ENCODE assay signal across 1 cellular context in the genomic region with DNA sequence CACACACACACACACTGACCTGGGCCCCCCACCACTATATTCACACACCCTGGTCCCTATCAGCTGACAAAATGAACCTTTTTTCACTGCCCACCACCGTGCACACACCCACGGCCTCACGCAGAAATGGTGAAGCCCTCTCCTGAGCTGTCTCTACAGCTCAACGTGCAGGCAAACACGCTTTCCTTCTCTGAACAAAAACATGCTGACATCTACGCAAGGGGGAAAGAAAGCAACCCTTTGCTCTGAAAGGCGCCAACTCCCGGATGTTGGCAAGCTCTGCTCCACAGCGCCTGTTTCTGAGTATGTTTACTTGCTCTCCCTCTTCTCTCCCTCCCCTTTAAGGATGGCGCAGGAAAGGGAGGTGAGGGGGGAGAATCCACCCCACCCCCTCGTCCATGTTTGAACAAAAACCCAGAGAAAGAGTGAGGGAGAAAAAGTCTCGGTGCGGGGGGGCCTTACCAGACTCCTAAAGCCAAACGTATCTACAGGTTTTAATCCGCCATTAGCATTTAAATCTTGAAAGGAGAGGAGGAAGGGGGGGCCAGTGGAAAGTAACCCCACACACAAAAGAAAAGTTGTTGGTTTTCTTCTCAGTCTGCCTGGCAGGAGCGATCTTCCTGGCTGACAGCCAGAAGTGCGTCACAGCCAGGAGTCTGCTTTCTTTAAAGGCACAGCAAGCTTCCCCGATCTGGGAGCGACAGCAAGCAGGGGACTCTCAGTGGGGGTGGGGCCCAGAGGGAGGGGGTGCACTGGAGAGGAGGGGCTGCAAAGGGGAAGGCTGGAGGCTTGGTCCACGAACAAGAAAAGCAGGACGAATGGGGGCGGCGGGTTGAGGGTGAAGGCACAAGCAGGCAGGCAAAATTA.
TF ChIP-seq lines count a peak whose summit lies in the region.

No MANE protein-coding gene starts in this region.

TF ChIP-seq in HepG2, 621 proteins besides CTCF, POLR2A, EP300 and RAD21 (continued from another document and continues in another):
- no peak for TF ChIP-seq ZNF225 (CRISPR knock-in tag; IDR thresholded peaks at IDR 0.05)
- no peak for TF ChIP-seq ZBTB1 (CRISPR knock-in tag; IDR thresholded peaks at IDR 0.05; ENCODE audit: borderline replicate concordance)
- no peak for TF ChIP-seq HNRNPL (IDR thresholded peaks at IDR 0.05; ENCODE audit: low read depth, low read length)
- peak; percentile 37 for TF ChIP-seq RBM22 (optimal IDR thresholded peaks at IDR 0.05; ENCODE audit: low read length)
- 0 out of 2 replicates have a peak, but pooled peaks have one; percentile 49 for TF ChIP-seq IRF2 (CRISPR knock-in tag; IDR thresholded peaks at IDR 0.05)
- TF ChIP-seq, protein P1, sequence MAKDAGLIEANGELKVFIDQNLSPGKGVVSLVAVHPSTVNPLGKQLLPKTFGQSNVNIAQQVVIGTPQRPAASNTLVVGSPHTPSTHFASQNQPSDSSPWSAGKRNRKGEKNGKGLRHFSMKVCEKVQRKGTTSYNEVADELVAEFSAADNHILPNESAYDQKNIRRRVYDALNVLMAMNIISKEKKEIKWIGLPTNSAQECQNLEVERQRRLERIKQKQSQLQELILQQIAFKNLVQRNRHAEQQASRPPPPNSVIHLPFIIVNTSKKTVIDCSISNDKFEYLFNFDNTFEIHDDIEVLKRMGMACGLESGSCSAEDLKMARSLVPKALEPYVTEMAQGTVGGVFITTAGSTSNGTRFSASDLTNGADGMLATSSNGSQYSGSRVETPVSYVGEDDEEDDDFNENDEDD (CRISPR knock-in tag; IDR thresholded peaks at IDR 0.05; ENCODE audit: borderline replicate concordance) = peak; percentile 49; the same call in 1 of the 2 replicates
- TF ChIP-seq GATA4 (IDR thresholded peaks at IDR 0.05; ENCODE audit: borderline replicate concordance, low read depth) = no peak
- TF ChIP-seq, protein P2, sequence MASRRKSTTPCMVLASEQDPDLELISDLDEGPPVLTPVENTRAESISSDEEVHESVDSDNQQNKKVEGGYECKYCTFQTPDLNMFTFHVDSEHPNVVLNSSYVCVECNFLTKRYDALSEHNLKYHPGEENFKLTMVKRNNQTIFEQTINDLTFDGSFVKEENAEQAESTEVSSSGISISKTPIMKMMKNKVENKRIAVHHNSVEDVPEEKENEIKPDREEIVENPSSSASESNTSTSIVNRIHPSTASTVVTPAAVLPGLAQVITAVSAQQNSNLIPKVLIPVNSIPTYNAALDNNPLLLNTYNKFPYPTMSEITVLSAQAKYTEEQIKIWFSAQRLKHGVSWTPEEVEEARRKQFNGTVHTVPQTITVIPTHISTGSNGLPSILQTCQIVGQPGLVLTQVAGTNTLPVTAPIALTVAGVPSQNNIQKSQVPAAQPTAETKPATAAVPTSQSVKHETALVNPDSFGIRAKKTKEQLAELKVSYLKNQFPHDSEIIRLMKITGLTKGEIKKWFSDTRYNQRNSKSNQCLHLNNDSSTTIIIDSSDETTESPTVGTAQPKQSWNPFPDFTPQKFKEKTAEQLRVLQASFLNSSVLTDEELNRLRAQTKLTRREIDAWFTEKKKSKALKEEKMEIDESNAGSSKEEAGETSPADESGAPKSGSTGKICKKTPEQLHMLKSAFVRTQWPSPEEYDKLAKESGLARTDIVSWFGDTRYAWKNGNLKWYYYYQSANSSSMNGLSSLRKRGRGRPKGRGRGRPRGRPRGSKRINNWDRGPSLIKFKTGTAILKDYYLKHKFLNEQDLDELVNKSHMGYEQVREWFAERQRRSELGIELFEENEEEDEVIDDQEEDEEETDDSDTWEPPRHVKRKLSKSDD (CRISPR knock-in tag; IDR thresholded peaks at IDR 0.05; ENCODE audit: low read depth) = no peak
- 0 out of 2 replicates have a peak, but pooled peaks have one; percentile 29 for TF ChIP-seq ZMYM4 (CRISPR knock-in tag; IDR thresholded peaks at IDR 0.05)
- TF ChIP-seq STAT5B (CRISPR knock-in tag; IDR thresholded peaks at IDR 0.05) = no peak
- TF ChIP-seq KAT7 (CRISPR knock-in tag; IDR thresholded peaks at IDR 0.05; ENCODE audit: borderline replicate concordance) = 0 out of 2 replicates have a peak, but pooled peaks have one; percentile 60
- TF ChIP-seq ZNF644 (CRISPR knock-in tag; IDR thresholded peaks at IDR 0.05; ENCODE audit: low read depth) = no peak
- TF ChIP-seq ZNF563 (CRISPR knock-in tag; IDR thresholded peaks at IDR 0.05) = peak; percentile 68; the same call in 1 of the 2 replicates
- TF ChIP-seq ZNF121 (CRISPR knock-in tag; IDR thresholded peaks at IDR 0.05) = no peak
- TF ChIP-seq ZSCAN12 (CRISPR knock-in tag; IDR thresholded peaks at IDR 0.05) = no peak
- peak; percentile 66; the same call in 1 of the 2 replicates for TF ChIP-seq ATF1 (CRISPR knock-in tag; IDR thresholded peaks at IDR 0.05)
- 0 out of 4 replicates have a peak, but pooled peaks of 1 of the 2 experiments have one; percentile 5 for TF ChIP-seq MAFK (conservative IDR thresholded peaks at IDR 0.05 in 1 of 2, IDR thresholded peaks at IDR 0.05 in 1 of 2; ENCODE audit: low read length in 2 of 2)
- TF ChIP-seq, protein P3, sequence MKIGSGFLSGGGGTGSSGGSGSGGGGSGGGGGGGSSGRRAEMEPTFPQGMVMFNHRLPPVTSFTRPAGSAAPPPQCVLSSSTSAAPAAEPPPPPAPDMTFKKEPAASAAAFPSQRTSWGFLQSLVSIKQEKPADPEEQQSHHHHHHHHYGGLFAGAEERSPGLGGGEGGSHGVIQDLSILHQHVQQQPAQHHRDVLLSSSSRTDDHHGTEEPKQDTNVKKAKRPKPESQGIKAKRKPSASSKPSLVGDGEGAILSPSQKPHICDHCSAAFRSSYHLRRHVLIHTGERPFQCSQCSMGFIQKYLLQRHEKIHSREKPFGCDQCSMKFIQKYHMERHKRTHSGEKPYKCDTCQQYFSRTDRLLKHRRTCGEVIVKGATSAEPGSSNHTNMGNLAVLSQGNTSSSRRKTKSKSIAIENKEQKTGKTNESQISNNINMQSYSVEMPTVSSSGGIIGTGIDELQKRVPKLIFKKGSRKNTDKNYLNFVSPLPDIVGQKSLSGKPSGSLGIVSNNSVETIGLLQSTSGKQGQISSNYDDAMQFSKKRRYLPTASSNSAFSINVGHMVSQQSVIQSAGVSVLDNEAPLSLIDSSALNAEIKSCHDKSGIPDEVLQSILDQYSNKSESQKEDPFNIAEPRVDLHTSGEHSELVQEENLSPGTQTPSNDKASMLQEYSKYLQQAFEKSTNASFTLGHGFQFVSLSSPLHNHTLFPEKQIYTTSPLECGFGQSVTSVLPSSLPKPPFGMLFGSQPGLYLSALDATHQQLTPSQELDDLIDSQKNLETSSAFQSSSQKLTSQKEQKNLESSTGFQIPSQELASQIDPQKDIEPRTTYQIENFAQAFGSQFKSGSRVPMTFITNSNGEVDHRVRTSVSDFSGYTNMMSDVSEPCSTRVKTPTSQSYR (CRISPR knock-in tag; IDR thresholded peaks at IDR 0.05; ENCODE audit: borderline replicate concordance) = peak; percentile 53; the same call in 1 of the 2 replicates
- TF ChIP-seq, protein P4, sequence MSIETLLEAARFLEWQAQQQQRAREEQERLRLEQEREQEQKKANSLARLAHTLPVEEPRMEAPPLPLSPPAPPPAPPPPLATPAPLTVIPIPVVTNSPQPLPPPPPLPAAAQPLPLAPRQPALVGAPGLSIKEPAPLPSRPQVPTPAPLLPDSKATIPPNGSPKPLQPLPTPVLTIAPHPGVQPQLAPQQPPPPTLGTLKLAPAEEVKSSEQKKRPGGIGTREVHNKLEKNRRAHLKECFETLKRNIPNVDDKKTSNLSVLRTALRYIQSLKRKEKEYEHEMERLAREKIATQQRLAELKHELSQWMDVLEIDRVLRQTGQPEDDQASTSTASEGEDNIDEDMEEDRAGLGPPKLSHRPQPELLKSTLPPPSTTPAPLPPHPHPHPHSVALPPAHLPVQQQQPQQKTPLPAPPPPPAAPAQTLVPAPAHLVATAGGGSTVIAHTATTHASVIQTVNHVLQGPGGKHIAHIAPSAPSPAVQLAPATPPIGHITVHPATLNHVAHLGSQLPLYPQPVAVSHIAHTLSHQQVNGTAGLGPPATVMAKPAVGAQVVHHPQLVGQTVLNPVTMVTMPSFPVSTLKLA (IDR thresholded peaks at IDR 0.05) = peak; percentile 41; the same call in 1 of the 2 replicates
- TF ChIP-seq CENPT (CRISPR knock-in tag; IDR thresholded peaks at IDR 0.05; ENCODE audit: low read depth) = no peak
- no peak for TF ChIP-seq ONECUT2 (CRISPR knock-in tag; IDR thresholded peaks at IDR 0.05)
- TF ChIP-seq, protein P5, sequence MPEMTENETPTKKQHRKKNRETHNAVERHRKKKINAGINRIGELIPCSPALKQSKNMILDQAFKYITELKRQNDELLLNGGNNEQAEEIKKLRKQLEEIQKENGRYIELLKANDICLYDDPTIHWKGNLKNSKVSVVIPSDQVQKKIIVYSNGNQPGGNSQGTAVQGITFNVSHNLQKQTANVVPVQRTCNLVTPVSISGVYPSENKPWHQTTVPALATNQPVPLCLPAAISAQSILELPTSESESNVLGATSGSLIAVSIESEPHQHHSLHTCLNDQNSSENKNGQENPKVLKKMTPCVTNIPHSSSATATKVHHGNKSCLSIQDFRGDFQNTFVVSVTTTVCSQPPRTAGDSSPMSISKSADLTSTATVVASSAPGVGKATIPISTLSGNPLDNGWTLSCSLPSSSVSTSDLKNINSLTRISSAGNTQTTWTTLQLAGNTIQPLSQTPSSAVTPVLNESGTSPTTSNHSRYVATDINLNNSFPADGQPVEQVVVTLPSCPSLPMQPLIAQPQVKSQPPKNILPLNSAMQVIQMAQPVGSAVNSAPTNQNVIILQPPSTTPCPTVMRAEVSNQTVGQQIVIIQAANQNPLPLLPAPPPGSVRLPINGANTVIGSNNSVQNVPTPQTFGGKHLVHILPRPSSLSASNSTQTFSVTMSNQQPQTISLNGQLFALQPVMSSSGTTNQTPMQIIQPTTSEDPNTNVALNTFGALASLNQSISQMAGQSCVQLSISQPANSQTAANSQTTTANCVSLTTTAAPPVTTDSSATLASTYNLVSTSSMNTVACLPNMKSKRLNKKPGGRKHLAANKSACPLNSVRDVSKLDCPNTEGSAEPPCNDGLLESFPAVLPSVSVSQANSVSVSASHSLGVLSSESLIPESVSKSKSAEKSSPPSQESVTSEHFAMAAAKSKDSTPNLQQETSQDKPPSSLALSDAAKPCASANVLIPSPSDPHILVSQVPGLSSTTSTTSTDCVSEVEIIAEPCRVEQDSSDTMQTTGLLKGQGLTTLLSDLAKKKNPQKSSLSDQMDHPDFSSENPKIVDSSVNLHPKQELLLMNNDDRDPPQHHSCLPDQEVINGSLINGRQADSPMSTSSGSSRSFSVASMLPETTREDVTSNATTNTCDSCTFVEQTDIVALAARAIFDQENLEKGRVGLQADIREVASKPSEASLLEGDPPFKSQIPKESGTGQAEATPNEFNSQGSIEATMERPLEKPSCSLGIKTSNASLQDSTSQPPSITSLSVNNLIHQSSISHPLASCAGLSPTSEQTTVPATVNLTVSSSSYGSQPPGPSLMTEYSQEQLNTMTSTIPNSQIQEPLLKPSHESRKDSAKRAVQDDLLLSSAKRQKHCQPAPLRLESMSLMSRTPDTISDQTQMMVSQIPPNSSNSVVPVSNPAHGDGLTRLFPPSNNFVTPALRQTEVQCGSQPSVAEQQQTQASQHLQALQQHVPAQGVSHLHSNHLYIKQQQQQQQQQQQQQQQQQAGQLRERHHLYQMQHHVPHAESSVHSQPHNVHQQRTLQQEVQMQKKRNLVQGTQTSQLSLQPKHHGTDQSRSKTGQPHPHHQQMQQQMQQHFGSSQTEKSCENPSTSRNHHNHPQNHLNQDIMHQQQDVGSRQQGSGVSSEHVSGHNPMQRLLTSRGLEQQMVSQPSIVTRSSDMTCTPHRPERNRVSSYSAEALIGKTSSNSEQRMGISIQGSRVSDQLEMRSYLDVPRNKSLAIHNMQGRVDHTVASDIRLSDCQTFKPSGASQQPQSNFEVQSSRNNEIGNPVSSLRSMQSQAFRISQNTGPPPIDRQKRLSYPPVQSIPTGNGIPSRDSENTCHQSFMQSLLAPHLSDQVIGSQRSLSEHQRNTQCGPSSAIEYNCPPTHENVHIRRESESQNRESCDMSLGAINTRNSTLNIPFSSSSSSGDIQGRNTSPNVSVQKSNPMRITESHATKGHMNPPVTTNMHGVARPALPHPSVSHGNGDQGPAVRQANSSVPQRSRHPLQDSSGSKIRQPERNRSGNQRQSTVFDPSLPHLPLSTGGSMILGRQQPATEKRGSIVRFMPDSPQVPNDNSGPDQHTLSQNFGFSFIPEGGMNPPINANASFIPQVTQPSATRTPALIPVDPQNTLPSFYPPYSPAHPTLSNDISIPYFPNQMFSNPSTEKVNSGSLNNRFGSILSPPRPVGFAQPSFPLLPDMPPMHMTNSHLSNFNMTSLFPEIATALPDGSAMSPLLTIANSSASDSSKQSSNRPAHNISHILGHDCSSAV (CRISPR knock-in tag; IDR thresholded peaks at IDR 0.05; ENCODE audit: borderline replicate concordance) = no peak; the same call in 1 of the 2 replicates
- 0 out of 2 replicates have a peak, but pooled peaks have one; percentile 33 for TF ChIP-seq ZNF879 (CRISPR knock-in tag; IDR thresholded peaks at IDR 0.05)
- peak; percentile 89 for TF ChIP-seq ELF3 (CRISPR knock-in tag; IDR thresholded peaks at IDR 0.05)
- TF ChIP-seq, protein P6, sequence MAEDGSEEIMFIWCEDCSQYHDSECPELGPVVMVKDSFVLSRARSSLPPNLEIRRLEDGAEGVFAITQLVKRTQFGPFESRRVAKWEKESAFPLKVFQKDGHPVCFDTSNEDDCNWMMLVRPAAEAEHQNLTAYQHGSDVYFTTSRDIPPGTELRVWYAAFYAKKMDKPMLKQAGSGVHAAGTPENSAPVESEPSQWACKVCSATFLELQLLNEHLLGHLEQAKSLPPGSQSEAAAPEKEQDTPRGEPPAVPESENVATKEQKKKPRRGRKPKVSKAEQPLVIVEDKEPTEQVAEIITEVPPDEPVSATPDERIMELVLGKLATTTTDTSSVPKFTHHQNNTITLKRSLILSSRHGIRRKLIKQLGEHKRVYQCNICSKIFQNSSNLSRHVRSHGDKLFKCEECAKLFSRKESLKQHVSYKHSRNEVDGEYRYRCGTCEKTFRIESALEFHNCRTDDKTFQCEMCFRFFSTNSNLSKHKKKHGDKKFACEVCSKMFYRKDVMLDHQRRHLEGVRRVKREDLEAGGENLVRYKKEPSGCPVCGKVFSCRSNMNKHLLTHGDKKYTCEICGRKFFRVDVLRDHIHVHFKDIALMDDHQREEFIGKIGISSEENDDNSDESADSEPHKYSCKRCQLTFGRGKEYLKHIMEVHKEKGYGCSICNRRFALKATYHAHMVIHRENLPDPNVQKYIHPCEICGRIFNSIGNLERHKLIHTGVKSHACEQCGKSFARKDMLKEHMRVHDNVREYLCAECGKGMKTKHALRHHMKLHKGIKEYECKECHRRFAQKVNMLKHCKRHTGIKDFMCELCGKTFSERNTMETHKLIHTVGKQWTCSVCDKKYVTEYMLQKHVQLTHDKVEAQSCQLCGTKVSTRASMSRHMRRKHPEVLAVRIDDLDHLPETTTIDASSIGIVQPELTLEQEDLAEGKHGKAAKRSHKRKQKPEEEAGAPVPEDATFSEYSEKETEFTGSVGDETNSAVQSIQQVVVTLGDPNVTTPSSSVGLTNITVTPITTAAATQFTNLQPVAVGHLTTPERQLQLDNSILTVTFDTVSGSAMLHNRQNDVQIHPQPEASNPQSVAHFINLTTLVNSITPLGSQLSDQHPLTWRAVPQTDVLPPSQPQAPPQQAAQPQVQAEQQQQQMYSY (CRISPR knock-in tag; IDR thresholded peaks at IDR 0.05) = no peak
